9 cellular contexts compared by ENCODE assay signal in the genomic region with DNA sequence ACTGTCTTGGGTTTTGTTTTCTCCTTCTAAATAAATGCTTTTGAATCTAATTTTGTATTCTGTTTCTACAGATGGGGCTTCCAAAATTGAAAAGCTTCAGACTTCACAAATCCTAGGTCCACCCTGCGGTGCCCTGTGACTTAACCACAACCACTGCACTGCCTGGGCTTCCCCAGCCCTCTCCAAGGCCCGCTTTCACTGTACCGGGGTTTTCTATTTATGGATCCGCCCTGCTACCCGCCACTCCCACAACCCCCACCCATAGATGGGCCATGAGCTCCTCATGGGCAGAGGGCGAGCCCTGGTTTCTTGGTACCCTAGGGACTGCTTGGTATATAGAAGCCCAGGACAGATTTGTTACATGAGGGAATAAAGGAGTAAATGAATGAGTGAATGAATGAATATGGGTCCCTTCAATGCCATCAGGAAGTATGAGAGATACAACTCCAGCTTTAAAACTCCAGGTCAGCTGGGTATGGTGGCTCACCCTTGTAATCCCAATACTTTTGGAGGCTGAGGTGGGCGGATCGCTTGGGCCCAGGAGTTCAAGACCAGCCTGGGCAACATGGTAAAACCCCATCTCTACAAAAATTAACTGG. TPM values are rescaled to one million over a fixed set of nuclear protein-coding genes. Genes with fewer than 3 reads are reported as not detected.
DNase-seq lines count a peak whose midpoint lies in the region; ATAC-seq and TF ChIP-seq lines count a peak whose summit lies in the region.
"Had no signal": no experiment of that assay in that cellular context is flagged by ENCODE, and none has a peak within 500 bp of the region (broad histone marks: within the 10 kb centered on the region; RNA-seq: fewer than 3 reads in every experiment).

No MANE protein-coding gene starts in this region.

- TF ChIP-seq CTCF in Loucy (conservative IDR thresholded peaks at IDR 0.05; ENCODE audit: low read length): no peak
- TF ChIP-seq CTCF in sigmoid colon (IDR thresholded peaks at IDR 0.05): no peak

- no peaks in the 10 kb centered on the region for H4K20me1 ChIP-seq in Loucy (ENCODE audit: insufficient read depth, low read length, poor library complexity, severe bottlenecking)

- peak overlapping the region; percentile 24 for H3K4me3 Mint-ChIP-seq in activated naive CD8-positive, alpha-beta T cell treated with anti-CD3 and anti-CD28 coated beads, Interleukin-2, amount 50 U/mL, for 24 hours

- H3K4me1 ChIP-seq in Loucy (ENCODE audit: insufficient read depth, low read length, poor library complexity, severe bottlenecking): peaks cover 83% of the 10 kb centered on the region
- H3K4me1 ChIP-seq in sigmoid colon: peaks cover 0 to 15% (median 14%) of the 10 kb centered on the region in 4 donors

- peak overlapping the region; percentile 77 for H3K9ac ChIP-seq in Loucy (ENCODE audit: low read depth, low read length, poor library complexity, severe bottlenecking)

- WGBS in sigmoid colon, 2 donors: 60 to 77% methylated on average over 8 of the region's 8 CpGs

- TF ChIP-seq EP300 in sigmoid colon (IDR thresholded peaks at IDR 0.05): no peak

- peak overlapping the region; percentile 75 for H3K4me2 ChIP-seq in Loucy (ENCODE audit: low read depth, low read length, poor library complexity, severe bottlenecking)

- H3K9me3 Mint-ChIP-seq in activated naive CD8-positive, alpha-beta T cell treated with anti-CD3 and anti-CD28 coated beads, Interleukin-2, amount 50 U/mL, for 24 hours: no peaks in the 10 kb centered on the region

- H3K4me3 ChIP-seq in Loucy (ENCODE audit: low read length, poor library complexity, severe bottlenecking): no peak overlapping the region
- H3K4me3 ChIP-seq in sigmoid colon: no peak overlapping the region
- H3K4me3 ChIP-seq: mucosa of descending colon had no signal

- H3K9me2 ChIP-seq in Loucy (replicated peaks; ENCODE audit: low read depth, low read length): no peaks in the 10 kb centered on the region

- H3K27me3 ChIP-seq in Loucy (ENCODE audit: insufficient read depth, low read length, poor library complexity, severe bottlenecking) (no peaks in the 10 kb centered on the region), sigmoid colon (no peaks in the 10 kb centered on the region)

- H3K79me2 ChIP-seq in Loucy (ENCODE audit: insufficient read depth, low read length): no peaks in the 10 kb centered on the region

- H3K27me3 Mint-ChIP-seq in activated naive CD8-positive, alpha-beta T cell treated with anti-CD3 and anti-CD28 coated beads, Interleukin-2, amount 50 U/mL, for 24 hours: peaks cover 2% of the 10 kb centered on the region

- H3K4me1 Mint-ChIP-seq in activated naive CD8-positive, alpha-beta T cell treated with anti-CD3 and anti-CD28 coated beads, Interleukin-2, amount 50 U/mL, for 24 hours: peaks cover 59% of the 10 kb centered on the region

- DNase-seq in activated naive CD8-positive, alpha-beta T cell treated with anti-CD3 and anti-CD28 coated beads, Interleukin-2, amount 50 U/mL, for 24 hours: no peak
- DNase-seq in sigmoid colon (peak; percentile 45), NCI-H2227 treated with DMSO at 0.1 percent for 48 hours (lab: John Stamatoyannopoulos, UW) (no peak)
- DNase-seq: stimulated activated CD4-positive, alpha-beta T cell treated with anti-CD3 and anti-CD28 coated beads, Interleukin-12 subunit alpha, Interleukin-12 subunit beta, amount 100 ng/mL, for 4 hours had no signal

- peak overlapping the region; percentile 91 for H3K27ac Mint-ChIP-seq in activated naive CD8-positive, alpha-beta T cell treated with anti-CD3 and anti-CD28 coated beads, Interleukin-2, amount 50 U/mL, for 24 hours

- no peaks in the 10 kb centered on the region for H3K36me3 Mint-ChIP-seq in activated naive CD8-positive, alpha-beta T cell treated with anti-CD3 and anti-CD28 coated beads, Interleukin-2, amount 50 U/mL, for 24 hours (ENCODE audit: low read depth)

- no peaks in the 10 kb centered on the region for H3F3A ChIP-seq in Loucy (ENCODE audit: low read depth)

- intact Hi-C loops in sigmoid colon (cut with DNase I): no loop called here

- H3K9me3 ChIP-seq in Loucy (ENCODE audit: insufficient read depth, low read depth, low read length) (no peaks in the 10 kb centered on the region), sigmoid colon (no peaks in the 10 kb centered on the region)
- H3K9me3 ChIP-seq: mucosa of descending colon had no signal

- TF ChIP-seq POLR2A in sigmoid colon (IDR thresholded peaks at IDR 0.05): no peak

- H3K36me3 ChIP-seq in Loucy (ENCODE audit: insufficient read depth, low read length) (no peaks in the 10 kb centered on the region), sigmoid colon (no peaks in the 10 kb centered on the region)

- ATAC-seq in GM18868 (IDR thresholded peaks at IDR 0.05; ENCODE audit: unreplicated experiment) (peak; percentile 26), GM21390 (IDR thresholded peaks at IDR 0.05; ENCODE audit: unreplicated experiment) (no peak), HG02973 (IDR thresholded peaks at IDR 0.05; ENCODE audit: unreplicated experiment) (no peak)
- ATAC-seq in activated naive CD8-positive, alpha-beta T cell treated with anti-CD3 and anti-CD28 coated beads, Interleukin-2, amount 50 U/mL, for 24 hours: no peak

- peak overlapping the region in 3 of 4 donors; percentile 15 to 52 (median 34) for H3K27ac ChIP-seq in sigmoid colon

- no peak overlapping the region for H2AFZ ChIP-seq in Loucy (ENCODE audit: low read length)

RNA-seq across cellular contexts. Expression of a gene that starts 39.8 kb away (rescaled TPM):
- 10 to 100 TPM in 2 of 4 donors, 1 to 10 TPM in 2; 8.2 to 24.1 (median 14.2) TPM for total RNA-seq in sigmoid colon
- 10 to 100 TPM; 13.8 to 36.2 (median 24.7) TPM for polyA plus RNA-seq in sigmoid colon
